8 cellular contexts compared by ENCODE assay signal in genomic region chr16:89561195-89562026, GRCh38. TPM values are rescaled to one million over a fixed set of nuclear protein-coding genes. Genes with fewer than 3 reads are reported as not detected.
DNase-seq lines count a peak whose midpoint lies in the region; ATAC-seq, FAIRE-seq and TF ChIP-seq lines count a peak whose summit lies in the region.

No MANE protein-coding gene starts in this region.

- intact Hi-C loops in A673 (cut with micrococcal nuclease; ENCODE audit: unreplicated experiment), result no loop called here

- no peak for TF ChIP-seq CTCF in A673 (conservative IDR thresholded peaks at IDR 0.05; ENCODE audit: low read depth, low read length)
- no peak for TF ChIP-seq CTCF in bronchial epithelial cell (IDR thresholded peaks at IDR 0.05; ENCODE audit: insufficient read depth, low read length, severe bottlenecking)

- DNase-seq in A673 (ENCODE audit: low spot score), result no peak
- DNase-seq in bronchial epithelial cell (ENCODE audit: low read depth), result no peak
- DNase-seq in dedifferentiated amniotic fluid mesenchymal stem cell (ENCODE audit: extremely low spot score), result no peak

- no peaks in the 10 kb centered on the region for H3K27me3 ChIP-seq in A673 (replicated peaks; ENCODE audit: insufficient read depth, low read depth, low read length, poor library complexity)
- no peaks in the 10 kb centered on the region for H3K27me3 ChIP-seq in bronchial epithelial cell (ENCODE audit: control insufficient read depth, insufficient read depth, low read length)
- H3K27me3 ChIP-seq in mucosa of rectum (ENCODE audit: control insufficient read depth in 2 of 2, insufficient read depth in 2 of 2, low read length in 2 of 2), result no peaks in the 10 kb centered on the region

- CTCF ChIA-PET in A673 (lab: Charles Lee), result no interaction called here

- H3K9me3 ChIP-seq in A673 (ENCODE audit: low read depth, low read length, poor library complexity, severe bottlenecking) (no peaks in the 10 kb centered on the region), KOPT-K1 (ENCODE audit: insufficient read depth, low read length, poor library complexity, severe bottlenecking) (no peaks in the 10 kb centered on the region), mucosa of rectum (ENCODE audit: control insufficient read depth in 2 of 2, low read length in 2 of 2) (no peaks in the 10 kb centered on the region)

- H3K9ac ChIP-seq in mucosa of rectum (ENCODE audit: low read depth in 1 of 2, low read length in 2 of 2), result peak overlapping the region; percentile 80 to 87

- H3K36me3 ChIP-seq in A673 (ENCODE audit: insufficient read depth, low read length, poor library complexity, severe bottlenecking) (peaks cover 45% of the 10 kb centered on the region), KOPT-K1 (ENCODE audit: insufficient read depth, low read length) (peaks cover 71% of the 10 kb centered on the region), bronchial epithelial cell (ENCODE audit: control insufficient read depth, insufficient read depth, low read length) (peaks cover 23% of the 10 kb centered on the region), mucosa of rectum (ENCODE audit: control insufficient read depth in 2 of 2, insufficient read depth in 2 of 2, low read length in 2 of 2) (peaks cover 32 to 47% of the 10 kb centered on the region in 2 donors)

- no peak for FAIRE-seq in bronchial epithelial cell (lab: Jason Lieb, UNC)

- peaks cover 43% of the 10 kb centered on the region for H3K4me1 ChIP-seq in A673 (ENCODE audit: insufficient read depth, low read length, poor library complexity, severe bottlenecking)
- H3K4me1 ChIP-seq in mucosa of rectum (ENCODE audit: control insufficient read depth in 2 of 2, insufficient read depth in 2 of 2, low read length in 2 of 2), result peaks cover 45 to 50% of the 10 kb centered on the region in 2 donors

- POLR2A ChIA-PET in A673 (lab: Charles Lee; ENCODE audit: low non-redundant PET), result interaction anchor here (0.7 kb wide), 1 partner anchor 34 kb away, joined by 3 read pairs; no protein-coding TSS in a partner anchor

- H3K4me3 ChIP-seq in A673 (ENCODE audit: low read depth, low read length, poor library complexity, severe bottlenecking) (peak overlapping the region; percentile 86), bronchial epithelial cell (ENCODE audit: low read depth, low read length) (peak overlapping the region; percentile 91), mucosa of rectum (ENCODE audit: low read length in 2 of 2) (peak overlapping the region; percentile 83 to 94)

- no TSS peak for BruUV-seq in A673 (replicated peaks; lab: Mats Ljungman, UMichigan)

- ATAC-seq in GM21786 (IDR thresholded peaks at IDR 0.05; ENCODE audit: unreplicated experiment) (no peak), HG03469 (IDR thresholded peaks at IDR 0.05; ENCODE audit: unreplicated experiment) (no peak), GM18868 (IDR thresholded peaks at IDR 0.05; ENCODE audit: unreplicated experiment) (no peak)

- H3K27ac ChIP-seq in A673 (ENCODE audit: low read depth, low read length, poor library complexity, severe bottlenecking) (peak overlapping the region; percentile 95), KOPT-K1 (ENCODE audit: low read depth, low read length, poor library complexity, severe bottlenecking) (peak overlapping the region; percentile 85), mucosa of rectum (ENCODE audit: low read depth in 2 of 2, low read length in 2 of 2) (peak overlapping the region; percentile 97 to 99)

RNA-seq across cellular contexts. Expression of gene RPL13, which starts 0.9 kb away (rescaled TPM):
- 2,140 and 2,205 TPM in 2 replicates for total RNA-seq in A673 (2021)
- 4,140 and 4,913 TPM in 2 replicates for total RNA-seq in bronchial epithelial cell

RNA-seq across cellular contexts. Expression of gene CPNE7, which starts 14.1 kb away (rescaled TPM):
- total RNA-seq in A673 (2021) (108 and 109 TPM in 2 replicates), bronchial epithelial cell (0.38 and 1.1 TPM in 2 replicates)

RNA-seq across cellular contexts. Expression of gene DPEP1, which starts 52.0 kb away (rescaled TPM):
- total RNA-seq in A673 (2021), result 0.49 and 0.52 TPM in 2 replicates
- 0.26 TPM in 1 of 2 replicates, not detected in the other for total RNA-seq in bronchial epithelial cell

RNA-seq across cellular contexts. Expression of gene SPG7, which starts 53.2 kb away (rescaled TPM):
- 100 and 113 TPM in 2 replicates for total RNA-seq in A673 (2021)
- 63.1 and 73.2 TPM in 2 replicates for total RNA-seq in bronchial epithelial cell

Comparison
In these comparisons a context has a peak if more than half of its experiments do, and no peak if none do; other contexts are left out.
1. RNA of gene CPNE7, which starts 14.1 kb away (total RNA-seq): 108 to 109 TPM in A673; 0.38 to 1.1 TPM in bronchial epithelial cell; every median in the first group is over 10 times any median in the second.
2. Peak in every context shown above with its lines, with median percentiles within 50 percentile points of each other: H3K27ac ChIP-seq and H3K4me3 ChIP-seq.